Comparison of ENCODE assay signal across 11 cellular contexts in genomic region chr16:24996731-24997130, GRCh38.
"Had no signal": no experiment of that assay in that cellular context is flagged by ENCODE, and none has a peak within 500 bp of the region (broad histone marks: within the 10 kb centered on the region; RNA-seq: fewer than 3 reads in every experiment).

No MANE protein-coding gene starts in this region.

- ATAC-seq: natural killer cell treated with Interleukin-12 subunit alpha and Interleukin-12 subunit beta and Interleukin-15 and Interleukin-18, amount 100 ng/mL, for 72 hours; stimulated activated naive CD8-positive, alpha-beta T cell treated with anti-CD3 and anti-CD28 coated beads, Interleukin-15, Interleukin-2, amounts not matched to agents 100 U/mL and 50 U/mL, for 24 hours had no signal

- H3K9me3 Mint-ChIP-seq: activated T-helper 1 cell treated with anti-CD3 and anti-CD28 coated beads, Interleukin-12 subunit alpha, Interleukin-12 subunit beta, Interleukin-2, Interleukin-4 antibody, amounts not matched to agents 30 ng/mL and 10 ng/mL and 1 ng/mL, durations not matched to agents 14 hours and 24 hours and 36 hours; natural killer cell treated with Interleukin-12 subunit alpha and Interleukin-12 subunit beta and Interleukin-15 and Interleukin-18, amount 100 ng/mL, for 72 hours had no signal

- H3K27ac Mint-ChIP-seq: activated T-helper 1 cell treated with anti-CD3 and anti-CD28 coated beads, Interleukin-12 subunit alpha, Interleukin-12 subunit beta, Interleukin-2, Interleukin-4 antibody, amounts not matched to agents 30 ng/mL and 10 ng/mL and 1 ng/mL, durations not matched to agents 14 hours and 24 hours and 36 hours had no signal

- H3K36me3 ChIP-seq: cardiac muscle cell, esophagus muscularis mucosa, suprapubic skin, upper lobe of left lung had no signal

- H3K27me3 Mint-ChIP-seq: natural killer cell treated with Interleukin-12 subunit alpha and Interleukin-12 subunit beta and Interleukin-15 and Interleukin-18, amount 100 ng/mL, for 72 hours had no signal

- H3K27me3 ChIP-seq: cardiac muscle cell, esophagus muscularis mucosa, suprapubic skin, upper lobe of left lung had no signal

- H3K4me3 ChIP-seq: cardiac muscle cell, esophagus muscularis mucosa, suprapubic skin, upper lobe of left lung had no signal

- H3K4me3 Mint-ChIP-seq: activated T-helper 1 cell treated with anti-CD3 and anti-CD28 coated beads, Interleukin-12 subunit alpha, Interleukin-12 subunit beta, Interleukin-2, Interleukin-4 antibody, amounts not matched to agents 30 ng/mL and 10 ng/mL and 1 ng/mL, durations not matched to agents 14 hours and 24 hours and 36 hours; natural killer cell treated with Interleukin-12 subunit alpha and Interleukin-12 subunit beta and Interleukin-15 and Interleukin-18, amount 100 ng/mL, for 72 hours had no signal

- H3K9me3 ChIP-seq: esophagus muscularis mucosa, suprapubic skin, upper lobe of left lung had no signal

- DNase-seq: activated CD4-positive, CD25-positive, alpha-beta regulatory T cell treated with anti-CD3 and anti-CD28 coated beads, Interleukin-2, amount 50 U/mL, for 72 hours; activated naive CD4-positive, alpha-beta T cell; mesenchymal stem cell; retina; stimulated activated naive CD8-positive, alpha-beta T cell treated with anti-CD3 and anti-CD28 coated beads, Interleukin-15, Interleukin-2, amounts not matched to agents 100 U/mL and 50 U/mL, for 24 hours; upper lobe of left lung had no signal

- H3K27ac ChIP-seq: cardiac muscle cell, suprapubic skin, upper lobe of left lung had no signal

- H3K36me3 Mint-ChIP-seq: natural killer cell treated with Interleukin-12 subunit alpha and Interleukin-12 subunit beta and Interleukin-15 and Interleukin-18, amount 100 ng/mL, for 72 hours had no signal
